14 cellular contexts compared by ENCODE assay signal in genomic region chr9:16671591-16672137, GRCh38.
DNase-seq lines count a peak whose midpoint lies in the region; FAIRE-seq and TF ChIP-seq lines count a peak whose summit lies in the region.
"Had no signal": no experiment of that assay in that cellular context is flagged by ENCODE, and none has a peak within 500 bp of the region (broad histone marks: within the 10 kb centered on the region; RNA-seq: fewer than 3 reads in every experiment).

No MANE protein-coding gene starts in this region.

- H3K27me3 ChIP-seq in astrocyte (ENCODE audit: insufficient read depth, low read length) = no peaks in the 10 kb centered on the region
- H3K27me3 ChIP-seq: esophagus squamous epithelium had no signal

- H3K4me3 Mint-ChIP-seq in astrocyte (ENCODE audit: unreplicated experiment) = peak overlapping the region; percentile 34
- no peak overlapping the region for H3K4me3 Mint-ChIP-seq in activated CD4-positive, alpha-beta memory T cell treated with anti-CD3 and anti-CD28 coated beads for 36 hours
- H3K4me3 Mint-ChIP-seq: stimulated activated naive B cell treated with anti-CD40 and anti-IgM and Interleukin-4, amounts not matched to agents 10 μg/mL and 1 μg/mL and 100 μg/mL, for 72 hours had no signal

- intact Hi-C loops in activated CD4-positive, alpha-beta memory T cell treated with anti-CD3 and anti-CD28 coated beads for 36 hours (cut with micrococcal nuclease) = no loop called here

- no peak overlapping the region for H3K4me3 ChIP-seq in astrocyte (ENCODE audit: insufficient read depth, low read depth, low read length)
- H3K4me3 ChIP-seq: esophagus squamous epithelium had no signal

- peak overlapping the region; percentile 35 for H3K27ac ChIP-seq in astrocyte (ENCODE audit: low read depth, low read length)
- H3K27ac ChIP-seq: esophagus squamous epithelium had no signal

- DNase-seq in DMS 273 (lab: John Stamatoyannopoulos, UW; ENCODE audit: unreplicated experiment) = peak; percentile 97
- peak; percentile 90 for DNase-seq in M059J (ENCODE audit: low read depth)
- DNase-seq in astrocyte (ENCODE audit: low read depth) = peak; percentile 83
- peak; percentile 91 for DNase-seq in kidney glomerular epithelial cell (lab: John Stamatoyannopoulos, UW)
- no peak for DNase-seq in activated T-cell treated with anti-CD3 and anti-CD28 coated beads, Interleukin-2, amount 50 U/mL, for 1 hour
- DNase-seq in G401 (ENCODE audit: low spot score) = no peak
- no peak for DNase-seq in activated CD4-positive, alpha-beta memory T cell treated with anti-CD3 and anti-CD28 coated beads for 36 hours
- DNase-seq in D721Med (ENCODE audit: insufficient read length, low spot score) = no peak
- DNase-seq: activated CD4-positive, alpha-beta T cell treated with anti-CD3 and anti-CD28 coated beads for 4 hours; Calu3; esophagus squamous epithelium; H7; stimulated activated naive B cell treated with anti-CD40 and anti-IgM and Interleukin-4, amounts not matched to agents 10 μg/mL and 1 μg/mL and 100 μg/mL, for 72 hours had no signal

- POLR2A ChIA-PET in activated CD4-positive, alpha-beta memory T cell treated with anti-CD3 and anti-CD28 coated beads for 36 hours (lab: Charles Lee) = no interaction called here

- peaks cover 17% of the 10 kb centered on the region for H3K4me1 ChIP-seq in astrocyte (ENCODE audit: insufficient read depth, low read length)

- H3K27me3 Mint-ChIP-seq in astrocyte (ENCODE audit: low read depth, unreplicated experiment) = no peaks in the 10 kb centered on the region
- no peaks in the 10 kb centered on the region for H3K27me3 Mint-ChIP-seq in activated CD4-positive, alpha-beta memory T cell treated with anti-CD3 and anti-CD28 coated beads for 36 hours
- H3K27me3 Mint-ChIP-seq: stimulated activated naive B cell treated with anti-CD40 and anti-IgM and Interleukin-4, amounts not matched to agents 10 μg/mL and 1 μg/mL and 100 μg/mL, for 72 hours had no signal

- peaks cover 5% of the 10 kb centered on the region for H3K36me3 Mint-ChIP-seq in astrocyte (ENCODE audit: low read depth, unreplicated experiment)
- H3K36me3 Mint-ChIP-seq in activated CD4-positive, alpha-beta memory T cell treated with anti-CD3 and anti-CD28 coated beads for 36 hours = no peaks in the 10 kb centered on the region
- H3K36me3 Mint-ChIP-seq: activated naive CD4-positive, alpha-beta T cell treated with anti-CD3 and anti-CD28 coated beads, Interleukin-2, amount 50 U/mL, for 72 hours; stimulated activated naive B cell treated with anti-CD40 and anti-IgM and Interleukin-4, amounts not matched to agents 10 μg/mL and 1 μg/mL and 100 μg/mL, for 72 hours had no signal

- TF ChIP-seq CTCF in astrocyte (IDR thresholded peaks at IDR 0.05; ENCODE audit: insufficient read depth, low read depth, low read length) (no peak), D721Med (IDR thresholded peaks at IDR 0.05; ENCODE audit: insufficient read depth, missing control alignments) (no peak)

- H2AFZ ChIP-seq in astrocyte (ENCODE audit: low read depth, low read length) = no peak overlapping the region

- CTCF ChIA-PET in activated CD4-positive, alpha-beta memory T cell treated with anti-CD3 and anti-CD28 coated beads for 36 hours (lab: Charles Lee) = no interaction called here

- peaks cover 25% of the 10 kb centered on the region for H4K20me1 ChIP-seq in astrocyte (ENCODE audit: insufficient read depth, low read length)

- peak overlapping the region; percentile 1 for H3K9ac ChIP-seq in astrocyte (ENCODE audit: low read length)

- FAIRE-seq in astrocyte (lab: Jason Lieb, UNC) (no peak), D721Med (lab: Jason Lieb, UNC) (no peak)

- peaks cover 53% of the 10 kb centered on the region for H3K79me2 ChIP-seq in astrocyte (ENCODE audit: insufficient read depth, low read length)

- H3K4me1 Mint-ChIP-seq in astrocyte (ENCODE audit: low read depth, unreplicated experiment) = peaks cover 36% of the 10 kb centered on the region
- no peaks in the 10 kb centered on the region for H3K4me1 Mint-ChIP-seq in activated CD4-positive, alpha-beta memory T cell treated with anti-CD3 and anti-CD28 coated beads for 36 hours (ENCODE audit: low read depth)
- H3K4me1 Mint-ChIP-seq: stimulated activated naive B cell treated with anti-CD40 and anti-IgM and Interleukin-4, amounts not matched to agents 10 μg/mL and 1 μg/mL and 100 μg/mL, for 72 hours had no signal

- H3K36me3 ChIP-seq in astrocyte (ENCODE audit: insufficient read depth, low read length) = no peaks in the 10 kb centered on the region
- H3K36me3 ChIP-seq: esophagus squamous epithelium had no signal

- H3K9me3 Mint-ChIP-seq in astrocyte (ENCODE audit: unreplicated experiment) = no peaks in the 10 kb centered on the region
- peaks cover 11% of the 10 kb centered on the region for H3K9me3 Mint-ChIP-seq in activated CD4-positive, alpha-beta memory T cell treated with anti-CD3 and anti-CD28 coated beads for 36 hours
- H3K9me3 Mint-ChIP-seq: activated naive CD4-positive, alpha-beta T cell treated with anti-CD3 and anti-CD28 coated beads, Interleukin-2, amount 50 U/mL, for 72 hours; stimulated activated naive B cell treated with anti-CD40 and anti-IgM and Interleukin-4, amounts not matched to agents 10 μg/mL and 1 μg/mL and 100 μg/mL, for 72 hours had no signal

- peak overlapping the region; percentile 79 for H3K27ac Mint-ChIP-seq in astrocyte (ENCODE audit: unreplicated experiment)
- no peak overlapping the region for H3K27ac Mint-ChIP-seq in activated CD4-positive, alpha-beta memory T cell treated with anti-CD3 and anti-CD28 coated beads for 36 hours
- H3K27ac Mint-ChIP-seq: activated naive CD4-positive, alpha-beta T cell treated with anti-CD3 and anti-CD28 coated beads, Interleukin-2, amount 50 U/mL, for 72 hours; stimulated activated naive B cell treated with anti-CD40 and anti-IgM and Interleukin-4, amounts not matched to agents 10 μg/mL and 1 μg/mL and 100 μg/mL, for 72 hours had no signal

- H3K9me3 ChIP-seq in astrocyte (ENCODE audit: insufficient read depth, low read depth, low read length) = no peaks in the 10 kb centered on the region
- H3K9me3 ChIP-seq: esophagus squamous epithelium had no signal

- in situ Hi-C loops in G401 (cut with HindIII; ENCODE audit: low sequenced_read_pairs) = no loop called here

- peak overlapping the region; percentile 38 for H3K4me2 ChIP-seq in astrocyte (ENCODE audit: low read length)

Comparison
In these comparisons a context has a peak if more than half of its experiments do, and no peak if none do; other contexts are left out.
1. DNase-seq: peak in DMS 273 (single experiment), M059J (single experiment), astrocyte (single experiment) and kidney glomerular epithelial cell (single experiment); none in activated T-cell treated with anti-CD3 and anti-CD28 coated beads, Interleukin-2, amount 50 U/mL, for 1 hour (single experiment), G401 (single experiment), activated CD4-positive, alpha-beta memory T cell treated with anti-CD3 and anti-CD28 coated beads for 36 hours (single experiment) and D721Med (single experiment).